Comparison of ENCODE assay signal across 21 cellular contexts in the genomic region with DNA sequence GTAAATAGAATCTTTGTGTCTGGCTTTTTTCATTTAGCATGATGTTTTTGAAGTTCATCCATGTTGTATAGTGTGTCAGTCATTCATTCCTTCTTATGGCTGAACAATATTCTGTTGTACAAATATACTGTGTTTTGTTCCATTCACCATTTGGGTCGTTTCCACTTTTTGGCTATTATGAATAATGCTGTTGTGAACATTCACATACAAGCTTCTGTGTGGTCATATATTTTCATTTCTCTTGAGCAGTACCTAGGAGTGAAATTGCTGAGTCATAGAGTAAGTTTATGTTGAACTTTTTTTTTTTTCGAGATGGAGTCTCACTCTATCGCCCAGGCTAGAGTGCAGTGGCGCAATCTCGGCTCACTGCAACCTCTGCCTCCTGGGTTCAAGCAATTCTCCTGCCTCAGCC. TPM values are rescaled to one million over a fixed set of nuclear protein-coding genes. Genes with fewer than 3 reads are reported as not detected.
DNase-seq lines count a peak whose midpoint lies in the region; ATAC-seq and TF ChIP-seq lines count a peak whose summit lies in the region.
"Had no signal": no experiment of that assay in that cellular context is flagged by ENCODE, and none has a peak within 500 bp of the region (broad histone marks: within the 10 kb centered on the region; RNA-seq: fewer than 3 reads in every experiment).

No MANE protein-coding gene starts in this region.

- no peaks in the 10 kb centered on the region for H3K9me3 ChIP-seq in OCI-LY3 (ENCODE audit: insufficient read depth, low read length)
- H3K9me3 ChIP-seq: heart left ventricle, SJCRH30 had no signal

- H3K4me1 ChIP-seq in OCI-LY3 (ENCODE audit: low read length) = peaks cover 23% of the 10 kb centered on the region
- H3K4me1 ChIP-seq: SJCRH30 had no signal

- no peak overlapping the region for H3K9ac ChIP-seq in OCI-LY3 (ENCODE audit: low read length)

- H3K36me3 ChIP-seq in OCI-LY3 (replicated peaks; ENCODE audit: low read depth, low read length) = no peaks in the 10 kb centered on the region
- H3K36me3 ChIP-seq: heart left ventricle, SJCRH30 had no signal

- H4K20me1 ChIP-seq in OCI-LY3 (ENCODE audit: insufficient read depth, low read length) = no peaks in the 10 kb centered on the region

- in situ Hi-C loops in Caki2 (cut with HindIII; ENCODE audit: low pct_unique_long_range_greater_than_20kb, low sequenced_read_pairs) = no loop called here

- no peaks in the 10 kb centered on the region for H3K79me2 ChIP-seq in OCI-LY3 (ENCODE audit: low read length)

- no peak for DNase-seq in activated CD4-positive, CD25-positive, alpha-beta regulatory T cell treated with anti-CD3 and anti-CD28 coated beads, Interleukin-2, amount 50 U/mL, for 72 hours
- DNase-seq in Caki2 (ENCODE audit: low read depth) (peak; percentile 61), fibroblast of peridontal ligament (ENCODE audit: extremely low read depth) (peak; percentile 35), OCI-M2 (lab: John Stamatoyannopoulos, UW; ENCODE audit: unreplicated experiment) (no peak), NCI-H748 treated with DMSO at 0.1 percent for 48 hours (lab: John Stamatoyannopoulos, UW) (no peak), HUDEP-2 (lab: John Stamatoyannopoulos, UW; ENCODE audit: unreplicated experiment in 76 of 76) (no peak)
- DNase-seq: ACHN; activated CD4-positive, alpha-beta T cell treated with anti-CD3 and anti-CD28 coated beads, Interleukin-2, amount 10 ng/mL, durations not matched to agents 7 days and 5 days; anterior cingulate cortex; CD8-positive, alpha-beta T cell; cortex of kidney; erythroblast; heart left ventricle; NCI-H2107; NCI-H82; occipital lobe; SJCRH30; stimulated activated CD4-positive, alpha-beta T cell treated with anti-CD3 and anti-CD28 coated beads, Interleukin-4, amount 100 ng/mL, for 24 hours; trophoblast cell had no signal

- H3K4me3 ChIP-seq in OCI-LY3 (ENCODE audit: low read length) = no peak overlapping the region
- H3K4me3 ChIP-seq: heart left ventricle, SJCRH30 had no signal

- peak overlapping the region; percentile 27; the same call in 1 of the 2 replicates for H3K4me2 ChIP-seq in OCI-LY3 (ENCODE audit: low read length)

- no peaks in the 10 kb centered on the region for H3K27me3 ChIP-seq in OCI-LY3 (ENCODE audit: low read depth, low read length)
- H3K27me3 ChIP-seq: heart left ventricle, SJCRH30 had no signal

- TF ChIP-seq CTCF in OCI-LY3 (IDR thresholded peaks at IDR 0.05; ENCODE audit: low read depth, low read length) = no peak

- peak; percentile 60 to 66 for ATAC-seq in activated CD4-positive, CD25-positive, alpha-beta regulatory T cell treated with anti-CD3 and anti-CD28 coated beads, Interleukin-2, amount 50 U/mL, for 24 hours
- ATAC-seq: CD8-positive, alpha-beta T cell had no signal

- no peak overlapping the region for H2AFZ ChIP-seq in OCI-LY3 (ENCODE audit: low read depth, low read length)

- H3K27ac ChIP-seq in OCI-LY3 (ENCODE audit: low read length) = no peak overlapping the region
- H3K27ac ChIP-seq: SJCRH30 had no signal

RNA-seq across cellular contexts. Expression of a gene that starts 32.3 kb away (rescaled TPM):
- 13.6 and 14.2 TPM in 2 replicates for total RNA-seq in Caki2 (2014; rRNA removed; shearing (Covaris generic); ENCODE audit: low replicate concordance)

Comparison
In these comparisons a context has a peak if more than half of its experiments do, and no peak if none do; other contexts are left out.
1. DNase-seq: peak in Caki2 (single experiment) and fibroblast of peridontal ligament (single experiment); none in activated CD4-positive, CD25-positive, alpha-beta regulatory T cell treated with anti-CD3 and anti-CD28 coated beads, Interleukin-2, amount 50 U/mL, for 72 hours (single experiment), OCI-M2 (single experiment), NCI-H748 treated with DMSO at 0.1 percent for 48 hours (single experiment) and HUDEP-2 (0 of 76).